In the genomic region with DNA sequence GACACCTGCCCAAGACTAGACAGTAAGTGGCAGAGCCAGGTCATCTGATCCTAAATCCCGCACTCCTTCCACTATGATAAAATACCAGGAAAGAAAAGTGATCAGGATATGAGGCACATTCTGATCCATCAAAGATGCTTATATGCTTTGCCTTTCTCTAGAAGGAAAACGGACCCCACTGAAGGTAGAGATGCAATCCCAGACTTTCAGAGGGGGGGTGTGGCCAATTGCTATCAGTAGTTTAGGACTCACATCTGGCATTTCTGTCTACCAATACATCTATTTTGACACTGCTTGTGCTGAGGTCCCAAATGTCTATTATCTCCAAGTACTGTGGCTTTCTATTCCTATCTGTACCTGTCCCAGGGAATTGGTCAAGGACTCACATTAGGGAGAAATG, we compare ENCODE assay signal across 9 cellular contexts. TPM values are rescaled to one million over a fixed set of nuclear protein-coding genes. Genes with fewer than 3 reads are reported as not detected.
A peak's percentile ranks its signal among the peaks of the same experiment; 100 is the strongest.
DNase-seq lines count a peak whose midpoint lies in the region; ATAC-seq and TF ChIP-seq lines count a peak whose summit lies in the region.
"Had no signal": no experiment of that assay in that cellular context is flagged by ENCODE, and none has a peak within 500 bp of the region (broad histone marks: within the 10 kb centered on the region; RNA-seq: fewer than 3 reads in every experiment).

No MANE protein-coding gene starts in this region.

- H3K4me3 ChIP-seq in DND-41 (ENCODE audit: low read depth in 1 of 2, low read length in 2 of 2) (peak overlapping the region; percentile 88 to 97; a peak in 3 of 4 replicates), PC-3 (ENCODE audit: low read length) (peak overlapping the region; percentile 87), adrenal gland (peak overlapping the region in 1 of 4 donors; percentile 90)

- no peak for DNase-seq in DND-41
- DNase-seq in PC-3: peak; percentile 22
- no peak for DNase-seq in erythroblast (lab: John Stamatoyannopoulos, UW)
- DNase-seq in progenitor cell of endocrine pancreas (ENCODE audit: low spot score, unreplicated experiment): no peak
- DNase-seq in RPMI8226: no peak
- no peak for DNase-seq in stimulated activated CD4-positive, alpha-beta T cell treated with anti-CD3 and anti-CD28 coated beads, Interleukin-4, amount 100 ng/mL, for 24 hours
- DNase-seq in SIG-M5 (lab: John Stamatoyannopoulos, UW): no peak
- no peak for DNase-seq in adrenal gland
- DNase-seq: NCI-H2107 had no signal

- peaks cover 28% of the 10 kb centered on the region for H3K4me1 Mint-ChIP-seq in progenitor cell of endocrine pancreas (ENCODE audit: low read depth)

- H3K27me3 Mint-ChIP-seq in progenitor cell of endocrine pancreas: no peaks in the 10 kb centered on the region

- H3K4me2 ChIP-seq in DND-41 (ENCODE audit: insufficient read depth, low read length): peak overlapping the region; percentile 95
- H3K4me2 ChIP-seq in PC-3 (ENCODE audit: low read length): peak overlapping the region; percentile 98

- H3K79me2 ChIP-seq in DND-41 (ENCODE audit: insufficient read depth, low read length) (peaks cover 94% of the 10 kb centered on the region), PC-3 (ENCODE audit: low read length) (peaks cover 75% of the 10 kb centered on the region)

- H2AFZ ChIP-seq in DND-41 (ENCODE audit: low read depth, low read length) (no peak overlapping the region), PC-3 (ENCODE audit: low read length) (no peak overlapping the region)

- H3K9me3 Mint-ChIP-seq in progenitor cell of endocrine pancreas (ENCODE audit: low read depth): no peaks in the 10 kb centered on the region

- intact Hi-C loops in PC-3 (cut with micrococcal nuclease): loop anchor here (1.0 kb wide), 1 partner anchor 11 kb away; no protein-coding TSS in a partner anchor
- intact Hi-C loops in adrenal gland (cut with DNase I): no loop called here

- peak overlapping the region; percentile 90 for H3K4me3 Mint-ChIP-seq in progenitor cell of endocrine pancreas (ENCODE audit: low read depth)

- no peak overlapping the region for H3K27ac Mint-ChIP-seq in progenitor cell of endocrine pancreas

- peaks cover 9% of the 10 kb centered on the region for H3K36me3 Mint-ChIP-seq in progenitor cell of endocrine pancreas (ENCODE audit: insufficient read depth)

- POLR2A ChIA-PET in PC-3 (lab: Charles Lee; ENCODE audit: unreplicated experiment): no interaction called here

- H3K27me3 ChIP-seq in DND-41 (ENCODE audit: insufficient read depth, low read length, poor library complexity): no peaks in the 10 kb centered on the region
- no peaks in the 10 kb centered on the region for H3K27me3 ChIP-seq in PC-3 (ENCODE audit: low read length)
- H3K27me3 ChIP-seq in adrenal gland: no peaks in the 10 kb centered on the region

- H3K9ac ChIP-seq in DND-41 (ENCODE audit: low read depth, low read length) (peak overlapping the region; percentile 98), PC-3 (ENCODE audit: low read length) (peak overlapping the region; percentile 100)

- H4K20me1 ChIP-seq in DND-41 (ENCODE audit: insufficient read depth, low read length) (peaks cover 22% of the 10 kb centered on the region; the same call in 1 of the 2 replicates), PC-3 (ENCODE audit: low read length) (peaks cover 35% of the 10 kb centered on the region)

- no peak for TF ChIP-seq CTCF in DND-41 (IDR thresholded peaks at IDR 0.05; ENCODE audit: borderline replicate concordance, extremely low read depth, low read length, poor library complexity, severe bottlenecking)
- no peak for TF ChIP-seq CTCF in PC-3 (conservative IDR thresholded peaks at IDR 0.05; ENCODE audit: low read depth, low read length)
- TF ChIP-seq CTCF in progenitor cell of endocrine pancreas (IDR thresholded peaks at IDR 0.05; ENCODE audit: unreplicated experiment): no peak
- TF ChIP-seq CTCF in adrenal gland (IDR thresholded peaks at IDR 0.05): no peak

- CTCF ChIA-PET in PC-3 (lab: Charles Lee): no interaction called here

- TF ChIP-seq POLR2A in erythroblast (IDR thresholded peaks at IDR 0.05; ENCODE audit: low read length) (peak; percentile 21), adrenal gland (IDR thresholded peaks at IDR 0.05) (no peak)

- WGBS in adrenal gland, 4 donors: 28 to 43% (median 35%) methylated on average over 2 of the region's 2 CpGs

- H3K4me1 ChIP-seq in DND-41 (ENCODE audit: insufficient read depth, low read length) (peaks cover 73% of the 10 kb centered on the region), PC-3 (ENCODE audit: insufficient read depth, low read length) (peaks cover 4% of the 10 kb centered on the region; the same call in 1 of the 2 replicates), adrenal gland (replicated peaks in 1 of 2) (peaks cover 24 to 63% of the 10 kb centered on the region in 2 donors)

- no peaks in the 10 kb centered on the region for H3K9me2 ChIP-seq in PC-3 (replicated peaks; ENCODE audit: low read length)

- H3K9me3 ChIP-seq in DND-41 (ENCODE audit: insufficient read depth, low read length, severe bottlenecking) (no peaks in the 10 kb centered on the region), PC-3 (ENCODE audit: low read length) (no peaks in the 10 kb centered on the region), adrenal gland (replicated peaks in 1 of 3) (no peaks in the 10 kb centered on the region)

- no peaks in the 10 kb centered on the region for H3F3A ChIP-seq in PC-3 (ENCODE audit: low read length, unreplicated experiment)

- peak overlapping the region; percentile 98; the same call in 1 of the 2 replicates for H3K27ac ChIP-seq in DND-41 (ENCODE audit: low read length)
- H3K27ac ChIP-seq in PC-3 (ENCODE audit: low read length): no peak overlapping the region
- H3K27ac ChIP-seq in adrenal gland: no peak overlapping the region

- ATAC-seq in DND-41 (ENCODE audit: insufficient read depth, low read depth) (no peak), PC-3 (no peak)

- peaks cover 50% of the 10 kb centered on the region for H3K36me3 ChIP-seq in DND-41 (ENCODE audit: insufficient read depth, low read length)
- H3K36me3 ChIP-seq in PC-3 (ENCODE audit: low read depth, low read length): peaks cover 13% of the 10 kb centered on the region; the same call in 1 of the 2 replicates
- H3K36me3 ChIP-seq in adrenal gland (replicated peaks in 1 of 2): peaks cover 0 to 15% of the 10 kb centered on the region in 2 donors

- BruUV-seq in PC-3 (replicated peaks; lab: Mats Ljungman, UMichigan): no TSS peak

RNA-seq across cellular contexts. Expression of a gene that starts 1.7 kb away (rescaled TPM):
- total RNA-seq in PC-3 (2014; rRNA removed): 4.4 and 8.9 TPM in 2 replicates
- 10.7 and 12.3 TPM in 2 replicates for total RNA-seq in progenitor cell of endocrine pancreas
- total RNA-seq in adrenal gland: 10 to 100 TPM in 5 of 8 donors, 1 to 10 TPM in 3; 7.8 to 19.1 (median 11.8) TPM
- polyA plus RNA-seq in adrenal gland: 10 to 100 TPM; 12.8 to 23.9 (median 14.4) TPM

RNA-seq across cellular contexts. Expression of a gene that starts 15.6 kb away (rescaled TPM):
- 2,587 and 3,047 TPM in 2 replicates for total RNA-seq in PC-3 (2014; rRNA removed)
- total RNA-seq in progenitor cell of endocrine pancreas: 1,813 and 1,855 TPM in 2 replicates
- total RNA-seq in adrenal gland: 1,000 to 10,000 TPM; 1,373 to 3,641 (median 2,189) TPM
- polyA plus RNA-seq in adrenal gland: 1,000 to 10,000 TPM; 1,252 to 2,399 (median 1,718) TPM

RNA-seq across cellular contexts. Expression of a gene that starts 36.2 kb away (rescaled TPM):
- total RNA-seq in PC-3 (2014; rRNA removed) (18.7 and 26.8 TPM in 2 replicates), progenitor cell of endocrine pancreas (37.4 and 37.6 TPM in 2 replicates), adrenal gland (10 to 100 TPM; 15.6 to 41.6 (median 19.6) TPM)
- 10 to 100 TPM; 13.3 to 56.2 (median 28.1) TPM for polyA plus RNA-seq in adrenal gland

RNA-seq across cellular contexts. Expression of a gene that starts 54.3 kb away (rescaled TPM):
- total RNA-seq in PC-3 (2014; rRNA removed): 28.1 and 44.1 TPM in 2 replicates
- not detected in 2 replicates for total RNA-seq in progenitor cell of endocrine pancreas
- 1 to 10 TPM in 7 of 8 donors, under 1 TPM in 1; 0.78 to 6.3 (median 4.4) TPM for total RNA-seq in adrenal gland
- 1 to 10 TPM; 2.1 to 5.3 (median 3.4) TPM for polyA plus RNA-seq in adrenal gland
